In the genomic region with DNA sequence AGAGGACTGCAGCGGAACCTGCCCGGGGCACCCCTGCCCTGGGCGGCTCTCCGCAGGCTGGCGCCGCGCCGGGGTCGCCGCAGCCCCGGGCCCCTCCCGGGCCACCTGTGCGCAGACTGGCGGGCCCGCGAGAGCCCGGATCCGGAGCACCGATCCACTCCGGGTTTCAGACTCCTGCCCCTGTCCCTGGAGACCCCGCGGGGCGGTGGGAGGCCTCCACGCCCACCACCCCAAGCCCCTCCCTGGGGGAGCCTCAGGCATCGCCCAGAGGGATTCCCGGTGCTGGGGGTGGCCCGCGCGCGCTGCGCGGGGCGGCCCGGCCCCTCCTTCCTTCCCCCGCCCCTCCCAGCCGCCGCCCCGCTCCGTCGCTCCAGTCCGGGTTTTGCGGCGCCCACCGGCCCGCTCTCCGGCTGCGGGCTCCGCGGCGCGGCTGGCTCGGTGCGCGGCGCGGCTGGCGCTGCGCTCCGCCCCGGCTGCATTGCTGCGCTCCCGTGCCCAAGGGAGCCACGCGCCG, we compare ENCODE assay signal across 8 cellular contexts. TPM values are rescaled to one million over a fixed set of nuclear protein-coding genes. Genes with fewer than 3 reads are reported as not detected.
DNase-seq lines count a peak whose midpoint lies in the region; ATAC-seq and TF ChIP-seq lines count a peak whose summit lies in the region.

TSS of gene UNC5A (plus strand) at position 476 of the 514 bp plus-strand sequence. CDS start 192 bp downstream, outside the sequence.

- ATAC-seq in CD8-positive, alpha-beta T cell = peak; percentile 62
- ATAC-seq in left lobe of liver (peak; percentile 33), HG02840 (IDR thresholded peaks at IDR 0.05; ENCODE audit: low FRiP score, unreplicated experiment) (no peak)

- TF ChIP-seq CTCF in CD8-positive, alpha-beta T cell (IDR thresholded peaks at IDR 0.05) = no peak
- TF ChIP-seq CTCF in brain (conservative IDR thresholded peaks at IDR 0.05) = no peak

- CTCF ChIA-PET in CD8-positive, alpha-beta T cell (lab: Charles Lee) = no interaction called here

- H3K27ac ChIP-seq in CD8-positive, alpha-beta T cell (ENCODE audit: low read depth, low read length) = no peak within 1 kb of the TSS
- no peak within 1 kb of the TSS for H3K27ac ChIP-seq in HUES48 (ENCODE audit: low read depth, low read length)

- DNase-seq in CD8-positive, alpha-beta T cell = peak in 5 of 7 experiments; percentile 11 to 61 (median 42)
- DNase-seq in T-helper 2 cell = peak in 4 of 5 experiments; percentile 10 to 62 (median 34)
- no peak for DNase-seq in left lobe of liver (ENCODE audit: low spot score)
- peak; percentile 49 for DNase-seq in stimulated activated CD8-positive, alpha-beta memory T cell treated with anti-CD3 and anti-CD28 coated beads, Interleukin-4, amount 100 ng/mL, for 24 hours (ENCODE audit: low read depth)
- DNase-seq in hepatic stellate cell (ENCODE audit: low spot score) = no peak

- H3K36me3 ChIP-seq in CD8-positive, alpha-beta T cell (ENCODE audit: insufficient read depth, low read length) = no peaks in the 10 kb centered on the region
- H3K36me3 ChIP-seq in HUES48 (ENCODE audit: control insufficient read depth, insufficient read depth, low read length) = no peaks in the 10 kb centered on the region

- POLR2A ChIA-PET in CD8-positive, alpha-beta T cell (lab: Charles Lee) = no interaction called here

- peaks cover 4% of the 10 kb centered on the region for H3K27me3 ChIP-seq in CD8-positive, alpha-beta T cell (ENCODE audit: insufficient read depth, low read length)
- H3K27me3 ChIP-seq in HUES48 (ENCODE audit: control insufficient read depth, insufficient read depth, low read length) = peaks cover 62% of the 10 kb centered on the region

- H3K36me3 Mint-ChIP-seq in CD8-positive, alpha-beta T cell = no peaks in the 10 kb centered on the region
- H3K36me3 Mint-ChIP-seq in brain = no peaks in the 10 kb centered on the region

- H3K9ac ChIP-seq in HUES48 (ENCODE audit: low read depth, low read length) = no peak within 1 kb of the TSS

- H3K9me3 ChIP-seq in CD8-positive, alpha-beta T cell (ENCODE audit: low read length) = no peaks in the 10 kb centered on the region
- H3K9me3 ChIP-seq in HUES48 (ENCODE audit: control insufficient read depth, insufficient read depth, low read length) = no peaks in the 10 kb centered on the region

- peaks cover 17% of the 10 kb centered on the region for H3K4me1 Mint-ChIP-seq in CD8-positive, alpha-beta T cell (ENCODE audit: low read depth)
- peaks cover 45% of the 10 kb centered on the region for H3K4me1 Mint-ChIP-seq in brain

- intact Hi-C loops in CD8-positive, alpha-beta T cell (cut with DNase I, micrococcal nuclease) = no loop called here

- H3K9me3 Mint-ChIP-seq in CD8-positive, alpha-beta T cell = no peaks in the 10 kb centered on the region
- peaks cover 0 to 14% (median 0%) of the 10 kb centered on the region in 5 experiments for H3K9me3 Mint-ChIP-seq in brain

- peak within 1 kb of the TSS; percentile 11 for H3K4me3 ChIP-seq in CD8-positive, alpha-beta T cell (ENCODE audit: low read depth, low read length)
- peak within 1 kb of the TSS; percentile 71 for H3K4me3 ChIP-seq in HUES48 (ENCODE audit: low read depth, low read length)

- no peak within 1 kb of the TSS for H3K27ac Mint-ChIP-seq in CD8-positive, alpha-beta T cell
- H3K27ac Mint-ChIP-seq in brain = peak within 1 kb of the TSS; percentile 82 to 99 (median 92)

- peak within 1 kb of the TSS; percentile 79 for H3K4me3 Mint-ChIP-seq in CD8-positive, alpha-beta T cell
- peak within 1 kb of the TSS; percentile 87 to 99 (median 94) for H3K4me3 Mint-ChIP-seq in brain

- peaks cover 72% of the 10 kb centered on the region for H3K27me3 Mint-ChIP-seq in CD8-positive, alpha-beta T cell (ENCODE audit: low read depth)
- peaks cover 63% of the 10 kb centered on the region for H3K27me3 Mint-ChIP-seq in brain

- H3K4me1 ChIP-seq in CD8-positive, alpha-beta T cell (ENCODE audit: insufficient read depth, low read length) = peaks cover 12% of the 10 kb centered on the region
- H3K4me1 ChIP-seq in HUES48 (ENCODE audit: control insufficient read depth, insufficient read depth, low read length) = peaks cover 7% of the 10 kb centered on the region

RNA-seq across cellular contexts. Expression of gene UNC5A, which starts in this region (rescaled TPM):
- not detected for total RNA-seq in CD8-positive, alpha-beta T cell
- 50.6 TPM for polyA plus RNA-seq in brain (ENCODE audit: insufficient read depth, low read depth, low replicate concordance)
- total RNA-seq in left lobe of liver = not detected

Comparison
In these comparisons a context has a peak if more than half of its experiments do, and no peak if none do; other contexts are left out.
1. Peak in DNase-seq, ATAC-seq and H3K4me3 ChIP-seq in CD8-positive, alpha-beta T cell; RNA of the gene not detected or under 1 TPM.
2. Peak in ATAC-seq in left lobe of liver; RNA of the gene not detected or under 1 TPM.
3. DNase-seq: peak in T-helper 2 cell (4 of 5) and stimulated activated CD8-positive, alpha-beta memory T cell treated with anti-CD3 and anti-CD28 coated beads, Interleukin-4, amount 100 ng/mL, for 24 hours (single experiment); none in left lobe of liver (single experiment) and hepatic stellate cell (single experiment).